Comparison of ENCODE assay signal across 11 cellular contexts in the genomic region with DNA sequence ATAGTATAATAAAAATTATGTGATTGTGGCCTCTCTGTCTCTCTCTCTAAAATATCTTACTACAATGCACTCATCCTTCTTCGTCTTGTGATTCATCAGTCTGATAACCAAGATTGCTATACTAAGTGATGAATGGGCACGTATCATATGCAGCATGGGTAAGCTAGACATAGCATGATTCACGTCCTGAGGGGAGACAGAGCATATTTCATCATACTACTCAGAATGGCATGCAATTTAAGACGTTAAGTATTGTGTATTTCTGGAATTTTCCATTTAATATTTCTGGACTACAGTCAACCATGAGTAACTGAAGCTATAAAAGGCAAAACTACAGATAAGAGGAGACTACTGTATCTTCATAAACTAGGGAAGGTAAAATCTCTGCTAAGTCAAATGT.
A peak's percentile ranks its signal among the peaks of the same experiment; 100 is the strongest.
DNase-seq lines count a peak whose midpoint lies in the region; ATAC-seq, FAIRE-seq and TF ChIP-seq lines count a peak whose summit lies in the region.
"Had no signal": no experiment of that assay in that cellular context is flagged by ENCODE, and none has a peak within 500 bp of the region (broad histone marks: within the 10 kb centered on the region; RNA-seq: fewer than 3 reads in every experiment).

No MANE protein-coding gene starts in this region.

- no peaks in the 10 kb centered on the region for H3K27me3 Mint-ChIP-seq in astrocyte (ENCODE audit: low read depth, unreplicated experiment)
- no peaks in the 10 kb centered on the region for H3K27me3 Mint-ChIP-seq in activated CD4-positive, alpha-beta memory T cell treated with anti-CD3 and anti-CD28 coated beads, Interleukin-2, amount 10 ng/mL, durations not matched to agents 7 days and 5 days

- H3K27ac ChIP-seq in AG04450 (ENCODE audit: low read depth, low read length) (no peak overlapping the region), astrocyte (ENCODE audit: low read depth, low read length) (peak overlapping the region; percentile 88)
- H3K27ac ChIP-seq: esophagus muscularis mucosa had no signal

- H3K9ac ChIP-seq in astrocyte (ENCODE audit: low read length), result peak overlapping the region; percentile 66

- POLR2A ChIA-PET in AG04450 (lab: Yijun Ruan, JAX), result no interaction called here
- POLR2A ChIA-PET in activated CD4-positive, alpha-beta memory T cell treated with anti-CD3 and anti-CD28 coated beads, Interleukin-2, amount 10 ng/mL, durations not matched to agents 7 days and 5 days (lab: Charles Lee), result no interaction called here

- H3K4me3 ChIP-seq in AG04450 (ENCODE audit: low read depth, low read length), result no peak overlapping the region
- peak overlapping the region; percentile 20 for H3K4me3 ChIP-seq in astrocyte (ENCODE audit: insufficient read depth, low read depth, low read length)
- no peak overlapping the region for H3K4me3 ChIP-seq in kidney epithelial cell (ENCODE audit: low read depth, low read length)
- H3K4me3 ChIP-seq: esophagus muscularis mucosa had no signal

- no peak for ATAC-seq in GM19023 (IDR thresholded peaks at IDR 0.05; ENCODE audit: unreplicated experiment)

- peaks cover 18% of the 10 kb centered on the region for H3K4me1 ChIP-seq in astrocyte (ENCODE audit: insufficient read depth, low read length)
- H3K4me1 ChIP-seq: esophagus muscularis mucosa had no signal

- H3K79me2 ChIP-seq in astrocyte (ENCODE audit: insufficient read depth, low read length), result no peaks in the 10 kb centered on the region

- TF ChIP-seq CTCF in AG04450 (IDR thresholded peaks at IDR 0.05; ENCODE audit: low read depth, low read length), result no peak
- no peak for TF ChIP-seq CTCF in astrocyte (IDR thresholded peaks at IDR 0.05; ENCODE audit: insufficient read depth, low read depth, low read length)
- TF ChIP-seq CTCF in kidney epithelial cell (IDR thresholded peaks at IDR 0.05; ENCODE audit: insufficient read depth, low read length, poor library complexity, severe bottlenecking), result no peak

- DNase-seq in AG04450 (ENCODE audit: low read depth, low spot score), result peak; percentile 71
- DNase-seq in HPDE6-E6E7 (ENCODE audit: extremely low spot score), result peak; percentile 78
- DNase-seq in astrocyte (ENCODE audit: low read depth), result peak; percentile 99
- peak; percentile 76 for DNase-seq in kidney epithelial cell (ENCODE audit: low read depth)
- DNase-seq in Kasumi-1 (lab: John Stamatoyannopoulos, UW), result no peak
- DNase-seq in ecto neural progenitor cell (ENCODE audit: low spot score), result no peak
- DNase-seq in activated CD4-positive, alpha-beta memory T cell treated with anti-CD3 and anti-CD28 coated beads, Interleukin-2, amount 10 ng/mL, durations not matched to agents 7 days and 5 days, result no peak
- DNase-seq: NCI-H2227 treated with DMSO at 0.1 percent for 48 hours had no signal

- H3K27me3 ChIP-seq in AG04450 (ENCODE audit: control insufficient read depth, insufficient read depth, low read length), result no peaks in the 10 kb centered on the region
- no peaks in the 10 kb centered on the region for H3K27me3 ChIP-seq in astrocyte (ENCODE audit: insufficient read depth, low read length)
- no peaks in the 10 kb centered on the region for H3K27me3 ChIP-seq in kidney epithelial cell (ENCODE audit: control insufficient read depth, insufficient read depth, low read length)
- H3K27me3 ChIP-seq: esophagus muscularis mucosa had no signal

- CTCF ChIA-PET in AG04450 (lab: Charles Lee), result interaction anchor here (0.8 kb wide), 1 partner anchor 410 kb away, joined by 3 read pairs; no protein-coding TSS in a partner anchor
- CTCF ChIA-PET in activated CD4-positive, alpha-beta memory T cell treated with anti-CD3 and anti-CD28 coated beads, Interleukin-2, amount 10 ng/mL, durations not matched to agents 7 days and 5 days (lab: Charles Lee), result no interaction called here

- FAIRE-seq in astrocyte (lab: Jason Lieb, UNC), result peak; percentile 98

- H3K4me1 Mint-ChIP-seq in astrocyte (ENCODE audit: low read depth, unreplicated experiment), result peaks cover 28% of the 10 kb centered on the region
- H3K4me1 Mint-ChIP-seq in activated CD4-positive, alpha-beta memory T cell treated with anti-CD3 and anti-CD28 coated beads, Interleukin-2, amount 10 ng/mL, durations not matched to agents 7 days and 5 days, result no peaks in the 10 kb centered on the region

- H3K4me2 ChIP-seq in astrocyte (ENCODE audit: low read length), result peak overlapping the region; percentile 58

- H3K9me3 Mint-ChIP-seq in astrocyte (ENCODE audit: unreplicated experiment), result no peaks in the 10 kb centered on the region
- H3K9me3 Mint-ChIP-seq in activated CD4-positive, alpha-beta memory T cell treated with anti-CD3 and anti-CD28 coated beads, Interleukin-2, amount 10 ng/mL, durations not matched to agents 7 days and 5 days, result no peaks in the 10 kb centered on the region
- H3K9me3 Mint-ChIP-seq: T-helper 1 cell treated with Interleukin-12 subunit alpha and Interleukin-12 subunit beta and Interleukin-4 antibody, amounts not matched to agents 30 μg/mL and 1 μg/mL, for 36 hours had no signal

- no peak overlapping the region for H3K4me3 Mint-ChIP-seq in astrocyte (ENCODE audit: unreplicated experiment)
- H3K4me3 Mint-ChIP-seq in activated CD4-positive, alpha-beta memory T cell treated with anti-CD3 and anti-CD28 coated beads, Interleukin-2, amount 10 ng/mL, durations not matched to agents 7 days and 5 days, result no peak overlapping the region
- H3K4me3 Mint-ChIP-seq: T-helper 1 cell treated with Interleukin-12 subunit alpha and Interleukin-12 subunit beta and Interleukin-4 antibody, amounts not matched to agents 30 μg/mL and 1 μg/mL, for 36 hours had no signal

- no peaks in the 10 kb centered on the region for H3K36me3 ChIP-seq in astrocyte (ENCODE audit: insufficient read depth, low read length)
- H3K36me3 ChIP-seq in kidney epithelial cell (ENCODE audit: control insufficient read depth, insufficient read depth, low read length), result no peaks in the 10 kb centered on the region

- H3K36me3 Mint-ChIP-seq in astrocyte (ENCODE audit: low read depth, unreplicated experiment), result no peaks in the 10 kb centered on the region
- peaks cover 16% of the 10 kb centered on the region for H3K36me3 Mint-ChIP-seq in activated CD4-positive, alpha-beta memory T cell treated with anti-CD3 and anti-CD28 coated beads, Interleukin-2, amount 10 ng/mL, durations not matched to agents 7 days and 5 days (ENCODE audit: low read depth)

- H2AFZ ChIP-seq in astrocyte (ENCODE audit: low read depth, low read length), result no peak overlapping the region

- peak overlapping the region; percentile 93 for H3K27ac Mint-ChIP-seq in astrocyte (ENCODE audit: unreplicated experiment)
- no peak overlapping the region for H3K27ac Mint-ChIP-seq in activated CD4-positive, alpha-beta memory T cell treated with anti-CD3 and anti-CD28 coated beads, Interleukin-2, amount 10 ng/mL, durations not matched to agents 7 days and 5 days
- H3K27ac Mint-ChIP-seq: T-helper 1 cell treated with Interleukin-12 subunit alpha and Interleukin-12 subunit beta and Interleukin-4 antibody, amounts not matched to agents 30 μg/mL and 1 μg/mL, for 36 hours had no signal

- H3K9me3 ChIP-seq in AG04450 (ENCODE audit: control insufficient read depth, insufficient read depth, low read length), result no peaks in the 10 kb centered on the region
- H3K9me3 ChIP-seq in astrocyte (ENCODE audit: insufficient read depth, low read depth, low read length), result no peaks in the 10 kb centered on the region
- H3K9me3 ChIP-seq: esophagus muscularis mucosa had no signal

- no peaks in the 10 kb centered on the region for H4K20me1 ChIP-seq in astrocyte (ENCODE audit: insufficient read depth, low read length)

Comparison
In these comparisons a context has a peak if more than half of its experiments do, and no peak if none do; other contexts are left out.
1. DNase-seq: peak in AG04450 (single experiment), HPDE6-E6E7 (single experiment), astrocyte (single experiment) and kidney epithelial cell (single experiment); none in Kasumi-1 (0 of 2), ecto neural progenitor cell (single experiment) and activated CD4-positive, alpha-beta memory T cell treated with anti-CD3 and anti-CD28 coated beads, Interleukin-2, amount 10 ng/mL, durations not matched to agents 7 days and 5 days (single experiment).